Comparison of ENCODE assay signal across 37 cellular contexts in genomic region chr4:46977245-46977644, GRCh38. TPM values are rescaled to one million over a fixed set of nuclear protein-coding genes. Genes with fewer than 3 reads are reported as not detected.
"Had no signal": no experiment of that assay in that cellular context is flagged by ENCODE, and none has a peak within 500 bp of the region (broad histone marks: within the 10 kb centered on the region; RNA-seq: fewer than 3 reads in every experiment).

No MANE protein-coding gene starts in this region.

- ATAC-seq: activated naive CD4-positive, alpha-beta T cell treated with anti-CD3 and anti-CD28 coated beads, Interleukin-2, amount 50 U/mL, for 72 hours; activated naive CD8-positive, alpha-beta T cell treated with anti-CD3 and anti-CD28 coated beads, Interleukin-2, amount 50 U/mL, for 24 hours; activated T-cell treated with anti-CD3 and anti-CD28 coated beads, Interleukin-2, amount 50 U/mL, for 4 hours; activated T-cell treated with anti-CD3 and anti-CD28 coated beads, Interleukin-2, amount 50 U/mL, for 72 hours; activated T-helper 17 cell treated with anti-CD3 and anti-CD28 coated beads, Interleukin-2, amount 50 U/mL, for 72 hours; body of pancreas had no signal

- FAIRE-seq: astrocyte, bronchial epithelial cell had no signal

- H3K27me3 ChIP-seq: ascending aorta, body of pancreas, brain microvascular endothelial cell, breast epithelium had no signal

- H3K4me1 ChIP-seq: ascending aorta, body of pancreas, breast epithelium had no signal

- H3K36me3 ChIP-seq: ascending aorta, brain microvascular endothelial cell, breast epithelium, cardiac muscle cell had no signal

- H3K9me3 ChIP-seq: ascending aorta, body of pancreas, breast epithelium had no signal

- DNase-seq: activated effector memory CD4-positive, alpha-beta T cell treated with anti-CD3 and anti-CD28 coated beads, Interleukin-2, amount 50 U/mL, for 16 hours; activated effector memory CD4-positive, alpha-beta T cell treated with Interleukin-2 at 50 U/mL for 16 hours; activated gamma-delta T cell; activated gamma-delta T cell treated with Interleukin-2 at 50 U/mL for 16 hours; activated naive CD4-positive, alpha-beta T cell; activated naive CD4-positive, alpha-beta T cell treated with anti-CD3 and anti-CD28 coated beads for 36 hours; activated naive CD4-positive, alpha-beta T cell treated with anti-CD3 and anti-CD28 coated beads, Interleukin-2, amount 10 ng/mL, durations not matched to agents 7 days and 5 days; activated naive CD4-positive, alpha-beta T cell treated with anti-CD3 and anti-CD28 coated beads, Interleukin-2, amount 50 U/mL, for 16 hours; activated naive CD4-positive, alpha-beta T cell treated with Interleukin-2 at 50 U/mL for 16 hours; activated naive CD8-positive, alpha-beta T cell treated with anti-CD3 and anti-CD28 coated beads for 36 hours; activated naive CD8-positive, alpha-beta T cell treated with anti-CD3 and anti-CD28 coated beads, Interleukin-2, amount 10 ng/mL, durations not matched to agents 7 days and 5 days; activated naive CD8-positive, alpha-beta T cell treated with anti-CD3 and anti-CD28 coated beads, Interleukin-2, amount 50 U/mL, for 24 hours; activated T-cell treated with anti-CD3 and anti-CD28 coated beads, Interleukin-2, amount 50 U/mL, for 1 hour; activated T-cell treated with anti-CD3 and anti-CD28 coated beads, Interleukin-2, amount 50 U/mL, for 24 hours; activated T-cell treated with anti-CD3 and anti-CD28 coated beads, Interleukin-2, amount 50 U/mL, for 4 hours; activated T-cell treated with anti-CD3 and anti-CD28 coated beads, Interleukin-2, amount 50 U/mL, for 48 hours; activated T-cell treated with anti-CD3 and anti-CD28 coated beads, Interleukin-2, amount 50 U/mL, for 72 hours; amniotic stem cell; amygdala; anterior cingulate cortex; aorta; body of pancreas; brain microvascular endothelial cell; caudate nucleus; central memory CD4-positive, alpha-beta T cell; cerebellar nuclear complex had no signal

- H3K27ac ChIP-seq: ascending aorta, body of pancreas, brain microvascular endothelial cell, breast epithelium, cardiac muscle cell had no signal

- H3K4me3 ChIP-seq: ascending aorta, body of pancreas, breast epithelium, cardiac muscle cell had no signal

RNA-seq across cellular contexts. Expression of gene GABRA4, which starts 16.1 kb away (rescaled TPM):
- total RNA-seq: activated naive CD4-positive, alpha-beta T cell treated with anti-CD3 and anti-CD28 coated beads for 36 hours; activated naive CD4-positive, alpha-beta T cell treated with anti-CD3 and anti-CD28 coated beads, Interleukin-2, amount 50 U/mL, for 72 hours; activated naive CD8-positive, alpha-beta T cell treated with anti-CD3 and anti-CD28 coated beads for 36 hours; activated naive CD8-positive, alpha-beta T cell treated with anti-CD3 and anti-CD28 coated beads, Interleukin-2, amount 10 ng/mL, durations not matched to agents 7 days and 5 days; activated T-cell treated with anti-CD3 and anti-CD28 coated beads, Interleukin-2, amount 50 U/mL, for 4 hours; activated T-cell treated with anti-CD3 and anti-CD28 coated beads, Interleukin-2, amount 50 U/mL, for 72 hours; activated T-helper 1 cell treated with anti-CD3 and anti-CD28 coated beads, Interleukin-12 subunit alpha, Interleukin-12 subunit beta, Interleukin-2, Interleukin-4 antibody, amounts not matched to agents 30 ng/mL and 10 ng/mL and 1 ng/mL, durations not matched to agents 14 hours and 24 hours and 36 hours; activated T-helper 17 cell treated with anti-CD3 and anti-CD28 coated beads, Interleukin-2, amount 50 U/mL, for 72 hours; activated T-helper 2 cell treated with anti-CD3 and anti-CD28 coated beads, Interferon-gamma antibody, Interleukin-2, Interleukin-4, amounts not matched to agents 10 μg/mL and 5 μg/mL and 100 μg/mL, durations not matched to agents 14 hours and 24 hours and 36 hours; astrocyte; bronchial epithelial cell; chondrocyte had no signal
- polyA plus RNA-seq: adipose tissue had no signal

RNA-seq across cellular contexts. Expression of gene GABRB1, which starts 54.1 kb away (rescaled TPM):
- total RNA-seq: activated naive CD4-positive, alpha-beta T cell treated with anti-CD3 and anti-CD28 coated beads for 36 hours; activated naive CD4-positive, alpha-beta T cell treated with anti-CD3 and anti-CD28 coated beads, Interleukin-2, amount 50 U/mL, for 72 hours; activated naive CD8-positive, alpha-beta T cell treated with anti-CD3 and anti-CD28 coated beads for 36 hours; activated naive CD8-positive, alpha-beta T cell treated with anti-CD3 and anti-CD28 coated beads, Interleukin-2, amount 10 ng/mL, durations not matched to agents 7 days and 5 days; activated T-cell treated with anti-CD3 and anti-CD28 coated beads, Interleukin-2, amount 50 U/mL, for 4 hours; activated T-cell treated with anti-CD3 and anti-CD28 coated beads, Interleukin-2, amount 50 U/mL, for 72 hours; activated T-helper 1 cell treated with anti-CD3 and anti-CD28 coated beads, Interleukin-12 subunit alpha, Interleukin-12 subunit beta, Interleukin-2, Interleukin-4 antibody, amounts not matched to agents 30 ng/mL and 10 ng/mL and 1 ng/mL, durations not matched to agents 14 hours and 24 hours and 36 hours; activated T-helper 17 cell treated with anti-CD3 and anti-CD28 coated beads, Interleukin-2, amount 50 U/mL, for 72 hours; activated T-helper 2 cell treated with anti-CD3 and anti-CD28 coated beads, Interferon-gamma antibody, Interleukin-2, Interleukin-4, amounts not matched to agents 10 μg/mL and 5 μg/mL and 100 μg/mL, durations not matched to agents 14 hours and 24 hours and 36 hours; astrocyte; body of pancreas; bronchial epithelial cell; chondrocyte had no signal
- polyA plus RNA-seq: aorta had no signal
